ENCODE assay signal across 9 cellular contexts in genomic region chr1:184152944-184153343, GRCh38.
DNase-seq lines count a peak whose midpoint lies in the region; ATAC-seq and TF ChIP-seq lines count a peak whose summit lies in the region.
"Had no signal": no experiment of that assay in that cellular context is flagged by ENCODE, and none has a peak within 500 bp of the region (broad histone marks: within the 10 kb centered on the region; RNA-seq: fewer than 3 reads in every experiment).

No MANE protein-coding gene starts in this region.

- TF ChIP-seq POLR2A in Peyer's patch (IDR thresholded peaks at IDR 0.05): no peak

- ATAC-seq in GM18861 (IDR thresholded peaks at IDR 0.05; ENCODE audit: unreplicated experiment) (no peak), HG03039 (IDR thresholded peaks at IDR 0.05; ENCODE audit: unreplicated experiment) (no peak)

- H3K4me1 ChIP-seq in BLaER1: peaks cover 19% of the 10 kb centered on the region
- H3K4me1 ChIP-seq in Peyer's patch: peaks cover 0 to 14% (median 0%) of the 10 kb centered on the region in 4 donors
- peaks cover 25% of the 10 kb centered on the region for H3K4me1 ChIP-seq in fibroblast of lung (ENCODE audit: control insufficient read depth, extremely low read depth, insufficient read depth, low read length)
- no peaks in the 10 kb centered on the region for H3K4me1 ChIP-seq in parathyroid adenoma

- no peaks in the 10 kb centered on the region for H3K9me3 ChIP-seq in BLaER1
- no peaks in the 10 kb centered on the region for H3K9me3 ChIP-seq in Peyer's patch
- H3K9me3 ChIP-seq in fibroblast of lung (ENCODE audit: control insufficient read depth, insufficient read depth, low read depth, low read length): no peaks in the 10 kb centered on the region
- no peaks in the 10 kb centered on the region for H3K9me3 ChIP-seq in parathyroid adenoma (ENCODE audit: control insufficient read depth, low read length)

- H2AFZ ChIP-seq in fibroblast of lung (ENCODE audit: low read length): peak overlapping the region; percentile 65
- H2AFZ ChIP-seq in parathyroid adenoma: no peak overlapping the region

- H3K9ac ChIP-seq in BLaER1 (no peak overlapping the region; the same call in 1 of the 2 replicates), fibroblast of lung (ENCODE audit: insufficient read depth, low read length) (peak overlapping the region; percentile 21), parathyroid adenoma (no peak overlapping the region)

- no peak for TF ChIP-seq CTCF in Peyer's patch (IDR thresholded peaks at IDR 0.05)
- TF ChIP-seq CTCF in fibroblast of lung (conservative IDR thresholded peaks at IDR 0.05 in 1 of 2, IDR thresholded peaks at IDR 0.05 in 1 of 2; ENCODE audit: low read depth in 1 of 2, low read length in 2 of 2): no peak
- no peak for TF ChIP-seq CTCF in parathyroid adenoma (IDR thresholded peaks at IDR 0.05)

- H3K27ac ChIP-seq in BLaER1 (no peak overlapping the region), Peyer's patch (peak overlapping the region; percentile 47 to 75 (median 58)), fibroblast of lung (ENCODE audit: insufficient read depth, low read length) (peak overlapping the region; percentile 60), parathyroid adenoma (no peak overlapping the region)
- H3K27ac ChIP-seq: RWPE1 had no signal

- H3K4me3 ChIP-seq in BLaER1 (peak overlapping the region; percentile 41; the same call in 1 of the 2 replicates), Peyer's patch (peak overlapping the region in 2 of 4 donors; percentile 31 to 38), fibroblast of lung (replicated peaks in 1 of 4; ENCODE audit: control extremely low read depth in 1 of 4, insufficient read depth in 1 of 4, low read depth in 3 of 4, low read length in 4 of 4) (peak overlapping the region in 3 of 4 experiments; percentile 35 to 46 (median 38)), parathyroid adenoma (ENCODE audit: low read depth, low read length) (peak overlapping the region; percentile 32)

- no peaks in the 10 kb centered on the region for H3K79me2 ChIP-seq in fibroblast of lung (ENCODE audit: control insufficient read depth, insufficient read depth, low read length)
- no peaks in the 10 kb centered on the region for H3K79me2 ChIP-seq in parathyroid adenoma

- H3K36me3 ChIP-seq in BLaER1 (no peaks in the 10 kb centered on the region), Peyer's patch (no peaks in the 10 kb centered on the region), fibroblast of lung (ENCODE audit: control insufficient read depth, insufficient read depth, low read length) (no peaks in the 10 kb centered on the region), parathyroid adenoma (ENCODE audit: control insufficient read depth, insufficient read depth, low read length) (no peaks in the 10 kb centered on the region)

- DNase-seq in Peyer's patch (no peak), fibroblast of lung (ENCODE audit: low read depth in 2 of 2) (no peak), NCI-H1417 (lab: John Stamatoyannopoulos, UW) (no peak), MV-4-11 (lab: John Stamatoyannopoulos, UW) (no peak)

- H3K4me2 ChIP-seq in BLaER1 (peak overlapping the region; percentile 78), fibroblast of lung (ENCODE audit: extremely low read depth, insufficient read depth, low read length) (peak overlapping the region; percentile 94), parathyroid adenoma (ENCODE audit: low read length) (no peak overlapping the region)

- H3K27me3 ChIP-seq in BLaER1 (no peaks in the 10 kb centered on the region), Peyer's patch (no peaks in the 10 kb centered on the region), fibroblast of lung (ENCODE audit: control insufficient read depth, insufficient read depth, low read length) (no peaks in the 10 kb centered on the region), parathyroid adenoma (ENCODE audit: control insufficient read depth, insufficient read depth, low read length) (no peaks in the 10 kb centered on the region)

- H4K20me1 ChIP-seq in BLaER1 (no peaks in the 10 kb centered on the region), fibroblast of lung (ENCODE audit: control insufficient read depth, extremely low read depth, insufficient read depth, low read length) (no peaks in the 10 kb centered on the region)

Comparison
In these comparisons a context has a peak if more than half of its experiments do, and no peak if none do; other contexts are left out.
1. H3K27ac ChIP-seq: peak in Peyer's patch (4 of 4) and fibroblast of lung (single experiment); none in BLaER1 (single experiment) and parathyroid adenoma (single experiment).